8 cellular contexts compared by ENCODE assay signal in genomic region chr1:1324084-1324523, GRCh38. TPM values are rescaled to one million over a fixed set of nuclear protein-coding genes. Genes with fewer than 3 reads are reported as not detected.
DNase-seq lines count a peak whose midpoint lies in the region; ATAC-seq and TF ChIP-seq lines count a peak whose summit lies in the region.

No MANE protein-coding gene starts in this region.

- no peaks in the 10 kb centered on the region for H3K9me2 ChIP-seq in PC-3 (replicated peaks; ENCODE audit: low read length)

- no peaks in the 10 kb centered on the region for H3K9me3 ChIP-seq in CD8-positive, alpha-beta memory T cell (ENCODE audit: low read length)
- H3K9me3 ChIP-seq in PC-3 (ENCODE audit: low read length), result no peaks in the 10 kb centered on the region
- H3K9me3 ChIP-seq in skeletal muscle satellite cell (replicated peaks; ENCODE audit: low read length), result no peaks in the 10 kb centered on the region

- peaks cover 75% of the 10 kb centered on the region for H3K79me2 ChIP-seq in PC-3 (ENCODE audit: low read length)

- peaks cover 27 to 57% (median 37%) of the 10 kb centered on the region in 3 donors for H3K4me1 Mint-ChIP-seq in CD8-positive, alpha-beta memory T cell

- peak overlapping the region; percentile 79 for H3K27ac ChIP-seq in CD8-positive, alpha-beta memory T cell (ENCODE audit: low read depth, low read length)
- H3K27ac ChIP-seq in PC-3 (ENCODE audit: low read length), result peak overlapping the region; percentile 46

- CTCF ChIA-PET in CD8-positive, alpha-beta memory T cell (lab: Charles Lee), result no interaction called here
- CTCF ChIA-PET in PC-3 (lab: Charles Lee), result no interaction called here

- H3K27ac Mint-ChIP-seq in CD8-positive, alpha-beta memory T cell, result peak overlapping the region in 2 of 8 donors; percentile 87 to 89

- TF ChIP-seq CTCF in PC-3 (conservative IDR thresholded peaks at IDR 0.05; ENCODE audit: low read depth, low read length), result no peak
- TF ChIP-seq CTCF in fibroblast of pulmonary artery (IDR thresholded peaks at IDR 0.05; ENCODE audit: low read length, missing control alignments), result no peak

- peak overlapping the region; percentile 95 for H3K9ac ChIP-seq in PC-3 (ENCODE audit: low read length)
- peak overlapping the region; percentile 98 for H3K9ac ChIP-seq in skeletal muscle satellite cell (ENCODE audit: low read depth, low read length)

- peak overlapping the region; percentile 97 for H3K4me2 ChIP-seq in PC-3 (ENCODE audit: low read length)
- H3K4me2 ChIP-seq in skeletal muscle satellite cell (ENCODE audit: low read length), result peak overlapping the region; percentile 85

- H3K36me3 Mint-ChIP-seq in CD8-positive, alpha-beta memory T cell, result peaks cover 0 to 35% (median 2%) of the 10 kb centered on the region in 3 donors

- H3K4me3 Mint-ChIP-seq in CD8-positive, alpha-beta memory T cell, result peak overlapping the region; percentile 48 to 94 (median 87)

- H3K27me3 ChIP-seq in CD8-positive, alpha-beta memory T cell (ENCODE audit: insufficient read depth, low read length, poor library complexity, severe bottlenecking), result no peaks in the 10 kb centered on the region
- H3K27me3 ChIP-seq in PC-3 (ENCODE audit: low read length) (no peaks in the 10 kb centered on the region), skeletal muscle satellite cell (ENCODE audit: control insufficient read depth, insufficient read depth, low read length) (no peaks in the 10 kb centered on the region)

- POLR2A ChIA-PET in CD8-positive, alpha-beta memory T cell (lab: Charles Lee), result no interaction called here
- POLR2A ChIA-PET in PC-3 (lab: Charles Lee; ENCODE audit: unreplicated experiment), result no interaction called here

- H3K27me3 Mint-ChIP-seq in CD8-positive, alpha-beta memory T cell, result no peaks in the 10 kb centered on the region

- no TSS peak for BruUV-seq in PC-3 (replicated peaks; lab: Mats Ljungman, UMichigan)

- H3K9me3 Mint-ChIP-seq in CD8-positive, alpha-beta memory T cell, result no peaks in the 10 kb centered on the region

- peaks cover 32% of the 10 kb centered on the region for H3K4me1 ChIP-seq in CD8-positive, alpha-beta memory T cell (ENCODE audit: insufficient read depth, low read length)
- H3K4me1 ChIP-seq in PC-3 (ENCODE audit: insufficient read depth, low read length) (peaks cover 32% of the 10 kb centered on the region), skeletal muscle satellite cell (ENCODE audit: control insufficient read depth, insufficient read depth, low read length) (peaks cover 35% of the 10 kb centered on the region)

- DNase-seq in CD8-positive, alpha-beta memory T cell, result no peak
- DNase-seq in PC-3, result no peak
- DNase-seq in fibroblast of pulmonary artery (ENCODE audit: low read depth), result no peak
- no peak for DNase-seq in NOMO-1 treated with DMSO at 0.1 percent for 48 hours (lab: John Stamatoyannopoulos, UW; ENCODE audit: unreplicated experiment)
- DNase-seq in GM03348 (ENCODE audit: low spot score), result no peak
- no peak for DNase-seq in cortex of kidney (lab: John Stamatoyannopoulos, UW)

- ATAC-seq in GM21786 (IDR thresholded peaks at IDR 0.05; ENCODE audit: unreplicated experiment), result peak; percentile 18
- ATAC-seq in PC-3, result no peak; the same call in 1 of the 2 replicates

- peak overlapping the region; percentile 49 for H3K4me3 ChIP-seq in CD8-positive, alpha-beta memory T cell (ENCODE audit: low read length)
- H3K4me3 ChIP-seq in PC-3 (ENCODE audit: low read length) (peak overlapping the region; percentile 90), fibroblast of pulmonary artery (replicated peaks; ENCODE audit: low read depth, low read length) (peak overlapping the region; percentile 79), skeletal muscle satellite cell (ENCODE audit: low read length) (peak overlapping the region; percentile 99)

- H3F3A ChIP-seq in PC-3 (ENCODE audit: low read length, unreplicated experiment), result peaks cover 1% of the 10 kb centered on the region

- intact Hi-C loops in PC-3 (cut with micrococcal nuclease), result no loop called here

- H3K36me3 ChIP-seq in CD8-positive, alpha-beta memory T cell (ENCODE audit: insufficient read depth, low read length), result peaks cover 5% of the 10 kb centered on the region
- peaks cover 17% of the 10 kb centered on the region; the same call in 1 of the 2 replicates for H3K36me3 ChIP-seq in PC-3 (ENCODE audit: low read depth, low read length)
- H3K36me3 ChIP-seq in skeletal muscle satellite cell (ENCODE audit: insufficient read depth, low read length), result peaks cover 31% of the 10 kb centered on the region

- peak overlapping the region; percentile 62 for H2AFZ ChIP-seq in PC-3 (ENCODE audit: low read length)

- peaks cover 29% of the 10 kb centered on the region for H4K20me1 ChIP-seq in PC-3 (ENCODE audit: low read length)

RNA-seq across cellular contexts. Expression of gene INTS11, which starts 0.4 kb away (rescaled TPM):
- total RNA-seq in CD8-positive, alpha-beta memory T cell, result 100 to 1,000 TPM; 117 to 118 TPM
- 70.5 TPM for polyA plus RNA-seq in CD8-positive, alpha-beta memory T cell
- total RNA-seq in PC-3 (2014; rRNA removed), result 254 and 324 TPM in 2 replicates
- total RNA-seq in skeletal muscle satellite cell (2012; rRNA removed), result 71.5 and 74.3 TPM in 2 replicates

RNA-seq across cellular contexts. Expression of gene CPTP, which starts 0.5 kb away (rescaled TPM):
- 10 to 100 TPM; 17.6 to 18.3 TPM for total RNA-seq in CD8-positive, alpha-beta memory T cell
- 23.6 TPM for polyA plus RNA-seq in CD8-positive, alpha-beta memory T cell
- total RNA-seq in PC-3 (2014; rRNA removed), result 141 and 168 TPM in 2 replicates
- 12.2 and 17.5 TPM in 2 replicates for total RNA-seq in skeletal muscle satellite cell (2012; rRNA removed)

RNA-seq across cellular contexts. Expression of gene TAS1R3, which starts 7.0 kb away (rescaled TPM):
- total RNA-seq in CD8-positive, alpha-beta memory T cell, result under 1 TPM; 0.53 to 0.62 TPM
- 0.28 TPM for polyA plus RNA-seq in CD8-positive, alpha-beta memory T cell
- 1.9 and 4.3 TPM in 2 replicates for total RNA-seq in PC-3 (2014; rRNA removed)
- total RNA-seq in skeletal muscle satellite cell (2012; rRNA removed), result under 0.01 and 0.44 TPM in 2 replicates

RNA-seq across cellular contexts. Expression of gene PUSL1, which starts 15.7 kb away (rescaled TPM):
- total RNA-seq in CD8-positive, alpha-beta memory T cell, result 10 to 100 TPM; 32.9 to 34.3 TPM
- 22.0 TPM for polyA plus RNA-seq in CD8-positive, alpha-beta memory T cell
- total RNA-seq in PC-3 (2014; rRNA removed), result 132 and 142 TPM in 2 replicates
- total RNA-seq in skeletal muscle satellite cell (2012; rRNA removed), result 42.1 and 52.4 TPM in 2 replicates

RNA-seq across cellular contexts. Expression of gene ACAP3, which starts 16.4 kb away (rescaled TPM):
- 10 to 100 TPM; 36.4 to 38.8 TPM for total RNA-seq in CD8-positive, alpha-beta memory T cell
- 6.9 TPM for polyA plus RNA-seq in CD8-positive, alpha-beta memory T cell
- 116 and 178 TPM in 2 replicates for total RNA-seq in PC-3 (2014; rRNA removed)
- total RNA-seq in skeletal muscle satellite cell (2012; rRNA removed), result 30.9 and 34.5 TPM in 2 replicates

Comparison
In these comparisons a context has a peak if more than half of its experiments do, and no peak if none do; other contexts are left out.
1. H3K4me3 ChIP-seq: peak in every context shown above with its lines; median percentile 99 in skeletal muscle satellite cell; 90 in PC-3; 79 in fibroblast of pulmonary artery; 49 in CD8-positive, alpha-beta memory T cell.